Comparison of ENCODE assay signal across 9 cellular contexts in genomic region chr14:61528591-61529021, GRCh38.
DNase-seq lines count a peak whose midpoint lies in the region; ATAC-seq lines count a peak whose summit lies in the region.
"Had no signal": no experiment of that assay in that cellular context is flagged by ENCODE, and none has a peak within 500 bp of the region (broad histone marks: within the 10 kb centered on the region; RNA-seq: fewer than 3 reads in every experiment).

No MANE protein-coding gene starts in this region.

- peaks cover 0 to 3% of the 10 kb centered on the region in 2 donors for H3K9me3 Mint-ChIP-seq in activated T-cell treated with anti-CD3 and anti-CD28 coated beads, Interleukin-2, amount 50 U/mL, for 72 hours

- H3K36me3 Mint-ChIP-seq in activated T-cell treated with anti-CD3 and anti-CD28 coated beads, Interleukin-2, amount 50 U/mL, for 72 hours (ENCODE audit: insufficient read depth in 2 of 2), result peaks cover 22 to 32% of the 10 kb centered on the region in 2 donors

- ATAC-seq in activated T-cell treated with anti-CD3 and anti-CD28 coated beads, Interleukin-2, amount 50 U/mL, for 72 hours (replicated peaks in 1 of 2), result peak; percentile 67 to 76
- no peak for ATAC-seq in GM21381 (IDR thresholded peaks at IDR 0.05; ENCODE audit: unreplicated experiment)
- no peak for ATAC-seq in HG02623 (IDR thresholded peaks at IDR 0.05; ENCODE audit: unreplicated experiment)
- ATAC-seq in HG02763 (IDR thresholded peaks at IDR 0.05; ENCODE audit: unreplicated experiment), result no peak

- no peaks in the 10 kb centered on the region for H3K27me3 Mint-ChIP-seq in activated T-cell treated with anti-CD3 and anti-CD28 coated beads, Interleukin-2, amount 50 U/mL, for 72 hours (ENCODE audit: low read depth)

- H3K4me1 Mint-ChIP-seq in activated T-cell treated with anti-CD3 and anti-CD28 coated beads, Interleukin-2, amount 50 U/mL, for 72 hours (ENCODE audit: low read depth), result peaks cover 94% of the 10 kb centered on the region

- H3K27ac Mint-ChIP-seq in activated T-cell treated with anti-CD3 and anti-CD28 coated beads, Interleukin-2, amount 50 U/mL, for 72 hours, result peak overlapping the region; percentile 91

- DNase-seq in stimulated activated naive CD4-positive, alpha-beta T cell treated with Interleukin-2 at 50 U/mL for 16 hours (lab: John Stamatoyannopoulos, UW), result peak; percentile 41
- DNase-seq in stimulated activated naive CD4-positive, alpha-beta T cell (lab: John Stamatoyannopoulos, UW), result no peak
- peak; percentile 69 to 71 for DNase-seq in activated T-cell treated with anti-CD3 and anti-CD28 coated beads, Interleukin-2, amount 50 U/mL, for 72 hours
- DNase-seq in hepatic stellate cell (ENCODE audit: low spot score) (peak; percentile 60), DMS 273 treated with DMSO at 0.1 percent for 48 hours (lab: John Stamatoyannopoulos, UW) (no peak)
- DNase-seq: DMS79 treated with DMSO at 0.1 percent for 48 hours had no signal

- peak overlapping the region; percentile 64 to 69 for H3K4me3 Mint-ChIP-seq in activated T-cell treated with anti-CD3 and anti-CD28 coated beads, Interleukin-2, amount 50 U/mL, for 72 hours

Comparison
In these comparisons a context has a peak if more than half of its experiments do, and no peak if none do; other contexts are left out.
1. DNase-seq: peak in stimulated activated naive CD4-positive, alpha-beta T cell treated with Interleukin-2 at 50 U/mL for 16 hours (single experiment), activated T-cell treated with anti-CD3 and anti-CD28 coated beads, Interleukin-2, amount 50 U/mL, for 72 hours (2 of 2) and hepatic stellate cell (single experiment); none in stimulated activated naive CD4-positive, alpha-beta T cell (0 of 6) and DMS 273 treated with DMSO at 0.1 percent for 48 hours (single experiment).
2. ATAC-seq: peak in activated T-cell treated with anti-CD3 and anti-CD28 coated beads, Interleukin-2, amount 50 U/mL, for 72 hours (2 of 2); none in GM21381 (single experiment), HG02623 (single experiment) and HG02763 (single experiment).